Comparison of ENCODE assay signal across 11 cellular contexts in genomic region chr12:122096014-122096413, GRCh38. TPM values are rescaled to one million over a fixed set of nuclear protein-coding genes. Genes with fewer than 3 reads are reported as not detected.
A peak's percentile ranks its signal among the peaks of the same experiment; 100 is the strongest.
DNase-seq lines count a peak whose midpoint lies in the region; ATAC-seq, FAIRE-seq and TF ChIP-seq lines count a peak whose summit lies in the region.
"Had no signal": no experiment of that assay in that cellular context is flagged by ENCODE, and none has a peak within 500 bp of the region (broad histone marks: within the 10 kb centered on the region; RNA-seq: fewer than 3 reads in every experiment).

No MANE protein-coding gene starts in this region.

- no peak for DNase-seq in A549 (ENCODE audit: low read depth in 1 of 2, low spot score in 1 of 2)
- DNase-seq in Panc1 (ENCODE audit: low read depth, low spot score): no peak
- DNase-seq in progenitor cell of endocrine pancreas (ENCODE audit: low spot score, unreplicated experiment): no peak
- DNase-seq in CD1c-positive myeloid dendritic cell (ENCODE audit: extremely low spot score): no peak
- DNase-seq in COR-L47 (lab: John Stamatoyannopoulos, UW): no peak
- DNase-seq in SKM-1 (lab: John Stamatoyannopoulos, UW; ENCODE audit: unreplicated experiment): no peak
- DNase-seq: H7 had no signal

- no peak for TF ChIP-seq EP300 in A549 (IDR thresholded peaks at IDR 0.05)

- TF ChIP-seq RAD21 in A549 (conservative IDR thresholded peaks at IDR 0.05 in 1 of 2, IDR thresholded peaks at IDR 0.05 in 1 of 2): no peak

- H3K9me3 ChIP-seq in A549 (no peaks in the 10 kb centered on the region), Panc1 (ENCODE audit: control insufficient read depth, insufficient read depth, low read depth, low read length) (no peaks in the 10 kb centered on the region), esophagus (ENCODE audit: control insufficient read depth in 2 of 2, insufficient read depth in 1 of 2, low read depth in 1 of 2, low read length in 1 of 2) (peaks cover 0 to 6% of the 10 kb centered on the region in 2 donors)

- no peak for TF ChIP-seq POLR2A in A549 (IDR thresholded peaks at IDR 0.05; ENCODE audit: low read length)

- peak overlapping the region; percentile 97 for H3K27ac Mint-ChIP-seq in progenitor cell of endocrine pancreas
- H3K27ac Mint-ChIP-seq: stimulated activated effector memory CD8-positive, alpha-beta T cell treated with anti-CD3 and anti-CD28 coated beads, Interleukin-12 subunit alpha, Interleukin-12 subunit beta, amount 100 ng/mL, for 72 hours had no signal

- no peak overlapping the region for H3K4me2 ChIP-seq in A549

- H3K27me3 Mint-ChIP-seq in progenitor cell of endocrine pancreas: no peaks in the 10 kb centered on the region

- H3K9me3 Mint-ChIP-seq in progenitor cell of endocrine pancreas (ENCODE audit: low read depth): no peaks in the 10 kb centered on the region
- H3K9me3 Mint-ChIP-seq: stimulated activated effector memory CD8-positive, alpha-beta T cell treated with anti-CD3 and anti-CD28 coated beads, Interleukin-12 subunit alpha, Interleukin-12 subunit beta, amount 100 ng/mL, for 72 hours had no signal

- POLR2A ChIA-PET in A549 (lab: Yijun Ruan, JAX) (no interaction called here), Panc1 (lab: Charles Lee) (interaction anchor here (0.6 to 1.1 kb wide), 5 partner anchors 12 to 274 kb away, joined by 3 to 19 read pairs (median 4); no protein-coding TSS in a partner anchor)

- CTCF ChIA-PET in A549 (lab: Yijun Ruan, JAX): interaction anchor here (0.5 to 7.6 kb wide), 10 partner anchors 9 to 232 kb away, joined by 4 to 76 read pairs (median 5); no protein-coding TSS in a partner anchor
- CTCF ChIA-PET in Panc1 (lab: Charles Lee): interaction anchor here (0.6 to 1.8 kb wide), 2 partner anchors 27 to 80 kb away, joined by 4 to 5 read pairs; no protein-coding TSS in a partner anchor

- H3K27ac ChIP-seq in A549 (peak overlapping the region; percentile 81 to 88; a peak in 4 of 6 replicates), Panc1 (ENCODE audit: low read length) (peak overlapping the region; percentile 96), esophagus (ENCODE audit: low read depth in 2 of 2, low read length in 1 of 2) (peak overlapping the region; percentile 62 to 65)

- H3K36me3 ChIP-seq in Panc1 (ENCODE audit: control insufficient read depth, insufficient read depth, low read length) (no peaks in the 10 kb centered on the region), esophagus (ENCODE audit: control insufficient read depth in 2 of 2, insufficient read depth in 2 of 2, low read length in 1 of 2) (no peaks in the 10 kb centered on the region)

- no peaks in the 10 kb centered on the region for H3K27me3 ChIP-seq in Panc1 (ENCODE audit: control insufficient read depth, insufficient read depth, low read length)
- H3K27me3 ChIP-seq in esophagus (ENCODE audit: control insufficient read depth in 1 of 2, insufficient read depth in 2 of 2, low read length in 2 of 2): no peaks in the 10 kb centered on the region

- in situ Hi-C loops in Panc1 (cut with HindIII; ENCODE audit: low pct_unique_long_range_greater_than_20kb, low sequenced_read_pairs): no loop called here

- H3K4me1 ChIP-seq in A549 (peaks cover 81% of the 10 kb centered on the region), Panc1 (ENCODE audit: control insufficient read depth, insufficient read depth, low read length) (peaks cover 75% of the 10 kb centered on the region), esophagus (ENCODE audit: control insufficient read depth in 2 of 2, insufficient read depth in 2 of 2, low read length in 1 of 2) (peaks cover 17 to 53% of the 10 kb centered on the region in 2 donors)

- TF ChIP-seq CTCF in A549 (IDR thresholded peaks at IDR 0.05) (no peak), Panc1 (IDR thresholded peaks at IDR 0.05) (no peak), progenitor cell of endocrine pancreas (IDR thresholded peaks at IDR 0.05; ENCODE audit: unreplicated experiment) (no peak)

- intact Hi-C loops in Panc1 (cut with micrococcal nuclease; ENCODE audit: unreplicated experiment): no loop called here

- H3K4me3 Mint-ChIP-seq in progenitor cell of endocrine pancreas (ENCODE audit: low read depth): no peak overlapping the region
- H3K4me3 Mint-ChIP-seq: stimulated activated effector memory CD8-positive, alpha-beta T cell treated with anti-CD3 and anti-CD28 coated beads, Interleukin-12 subunit alpha, Interleukin-12 subunit beta, amount 100 ng/mL, for 72 hours had no signal

- FAIRE-seq in A549 (lab: Jason Lieb, UNC): no peak
- FAIRE-seq: GM19239 had no signal

- H3K4me3 ChIP-seq in A549: no peak overlapping the region
- peak overlapping the region; percentile 12 to 40; a peak in 3 of 4 replicates for H3K4me3 ChIP-seq in Panc1 (ENCODE audit: low read depth in 2 of 2, low read length in 2 of 2)
- H3K4me3 ChIP-seq in esophagus (ENCODE audit: low read depth in 1 of 2, low read length in 2 of 2): no peak overlapping the region

- H3K4me1 Mint-ChIP-seq in progenitor cell of endocrine pancreas (ENCODE audit: low read depth): peaks cover 37% of the 10 kb centered on the region

- no TSS peak for BruUV-seq in Panc1 (replicated peaks; lab: Mats Ljungman, UMichigan)

- ATAC-seq in A549 (no peak), Panc1 (no peak), GM21576 (IDR thresholded peaks at IDR 0.05; ENCODE audit: unreplicated experiment) (no peak)
- ATAC-seq: stimulated activated effector memory CD8-positive, alpha-beta T cell treated with anti-CD3 and anti-CD28 coated beads, Interleukin-12 subunit alpha, Interleukin-12 subunit beta, amount 100 ng/mL, for 72 hours had no signal

- no peaks in the 10 kb centered on the region for H3K36me3 Mint-ChIP-seq in progenitor cell of endocrine pancreas (ENCODE audit: insufficient read depth)

- WGBS in A549 (ENCODE audit: missing lambda C conversion rate): 90% methylated on average over 8 of the region's 9 CpGs
- WGBS in esophagus, 2 donors: 73 to 74% methylated on average over 9 of the region's 9 CpGs

TF ChIP-seq in A549, 52 proteins besides CTCF, POLR2A, EP300 and RAD21:
- no peak for TF ChIP-seq TP53 (CRISPR knock-in tag; IDR thresholded peaks at IDR 0.05)
- no peak for TF ChIP-seq POLR2AphosphoS2 (conservative IDR thresholded peaks at IDR 0.05; ENCODE audit: low read length)
- no peak for TF ChIP-seq PBX3 (IDR thresholded peaks at IDR 0.05)
- no peak for TF ChIP-seq FOSL2 (IDR thresholded peaks at IDR 0.05)
- TF ChIP-seq FOSL2 (CRISPR knock-in tag; IDR thresholded peaks at IDR 0.05): no peak
- TF ChIP-seq BHLHE40 (IDR thresholded peaks at IDR 0.05; ENCODE audit: low read depth, low read length): no peak

RNA-seq across cellular contexts. Expression of gene MLXIP, which starts 17.5 kb away (rescaled TPM):
- 7.0 and 11.6 TPM in 2 replicates for polyA plus RNA-seq in A549 (2011; rRNA removed)
- 11.5 and 15.8 TPM in 2 replicates for polyA plus RNA-seq in A549 (2012; cell fraction: cytosol; rRNA removed)
- 36.8 and 38.6 TPM in 2 replicates for polyA plus RNA-seq in A549 (2012; cell fraction: nucleus; rRNA removed)
- polyA plus RNA-seq in A549 (2017; fragmentation: RNase III; extraction: RNeasy Plus Mini Kit Qiagen cat#74134 plus additional on column Dnase treatment): 18.1 to 21.4 TPM (median 21.2 TPM) in 3 replicates
- polyA minus RNA-seq in A549 (2011; rRNA and poly(A)+ RNA removed): 19.7 and 23.3 TPM in 2 replicates
- total RNA-seq in Panc1 (2021; ENCODE audit: unreplicated experiment): 124 TPM
- 115 TPM for polyA plus RNA-seq in Panc1 (2012; ENCODE audit: insufficient read length)
- 10 to 100 TPM in 1 of 2 donors, 1 to 10 TPM in 1; 8.2 to 18.0 TPM for polyA plus RNA-seq in esophagus
- total RNA-seq in progenitor cell of endocrine pancreas: 48.6 and 48.7 TPM in 2 replicates

Comparison
In these comparisons a context has a peak if more than half of its experiments do, and no peak if none do; other contexts are left out.
1. H3K4me3 ChIP-seq: peak in Panc1 (2 of 2); none in A549 (single experiment) and esophagus (0 of 2).
2. Peak in every context shown above with its lines, with median percentiles within 50 percentile points of each other: H3K27ac ChIP-seq.